In the genomic region with DNA sequence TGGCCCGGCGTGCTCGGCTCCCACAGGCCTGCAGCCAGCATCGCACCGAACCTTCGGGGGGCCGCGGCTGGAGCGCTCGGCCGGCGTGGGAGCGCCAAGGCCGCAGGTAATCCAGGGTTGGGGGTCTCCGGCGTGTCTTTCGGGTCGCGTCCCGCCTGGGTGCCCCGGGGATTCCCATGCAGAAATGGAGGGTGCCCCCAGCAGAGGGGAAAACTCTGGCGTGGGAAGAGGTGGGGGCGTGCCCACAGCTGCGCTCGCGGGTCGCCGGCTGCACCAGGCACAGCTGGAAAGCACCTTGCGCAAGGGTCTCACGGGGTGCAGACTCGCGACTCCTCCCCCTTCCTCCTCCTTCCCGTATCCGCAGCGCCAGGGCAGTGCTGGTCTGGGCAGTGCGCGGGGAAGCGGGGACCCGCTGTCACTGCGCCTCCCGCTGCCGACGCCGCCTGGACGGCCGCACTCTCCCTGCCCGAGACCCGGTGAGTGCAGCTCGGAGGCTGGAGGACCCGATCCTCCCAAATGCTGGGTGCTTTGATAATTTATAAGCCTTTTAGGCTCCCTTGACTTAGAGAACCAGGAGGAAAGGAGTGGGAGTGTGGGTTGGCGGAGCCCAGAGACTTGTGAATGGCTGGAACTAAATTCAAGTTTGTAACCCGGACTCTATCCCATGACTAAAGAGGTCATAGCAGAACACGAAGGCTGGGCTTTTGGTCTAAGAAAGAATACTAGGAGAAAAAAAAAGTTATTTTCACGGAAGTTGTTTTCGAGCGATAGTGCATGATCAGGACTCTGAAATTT, we compare ENCODE assay signal across 1 cellular context.
TF ChIP-seq lines count a peak whose summit lies in the region.

No MANE protein-coding gene starts in this region.

TF ChIP-seq in K562, 482 proteins besides CTCF, POLR2A, EP300 and RAD21 (continued from another document and continues in another):
- TF ChIP-seq MGA (IDR thresholded peaks at IDR 0.05), result no peak
- no peak for TF ChIP-seq MEF2D (tag; conservative IDR thresholded peaks at IDR 0.05; ENCODE audit: low read depth)
- TF ChIP-seq BHLHE40 (IDR thresholded peaks at IDR 0.05; ENCODE audit: low read length), result peak; percentile 51; the same call in 1 of the 2 replicates
- 0 out of 2 replicates have a peak, but pooled peaks have one; percentile 18 for TF ChIP-seq GATAD2B (IDR thresholded peaks at IDR 0.05; ENCODE audit: borderline replicate concordance)
- peak; percentile 46; the same call in 1 of the 2 replicates for TF ChIP-seq FOXP1 (CRISPR knock-in tag; IDR thresholded peaks at IDR 0.05)
- peak; percentile 54; the same call in 1 of the 2 replicates for TF ChIP-seq MYNN (IDR thresholded peaks at IDR 0.05)
- no peak for TF ChIP-seq MYNN (CRISPR knock-in tag; IDR thresholded peaks at IDR 0.05)
- no peak for TF ChIP-seq BRF2 (IDR thresholded peaks at IDR 0.05; ENCODE audit: borderline replicate concordance, insufficient read depth, insufficient read length)
- peak; percentile 71; the same call in 1 of the 2 replicates for TF ChIP-seq PHF8 (IDR thresholded peaks at IDR 0.05; ENCODE audit: borderline replicate concordance, low read length)
- TF ChIP-seq ZKSCAN1 (IDR thresholded peaks at IDR 0.05; ENCODE audit: low read depth, low read length), result no peak
- 0 out of 2 replicates have a peak, but pooled peaks have one; percentile 37 for TF ChIP-seq FOSL1 (tag; conservative IDR thresholded peaks at IDR 0.05)
- peak; percentile 67 to 72; a peak in 3 of 4 replicates for TF ChIP-seq SIN3A (IDR thresholded peaks at IDR 0.05; ENCODE audit: borderline replicate concordance in 2 of 2, control insufficient read depth in 1 of 2, low read depth in 2 of 2, low read length in 2 of 2)
- no peak; the same call in 1 of the 2 replicates for TF ChIP-seq L3MBTL2 (IDR thresholded peaks at IDR 0.05)
- no peak for TF ChIP-seq CBX8 (IDR thresholded peaks at IDR 0.05; ENCODE audit: borderline replicate concordance, extremely low read depth, low read depth, low read length, poor library complexity, severe bottlenecking)
- peak; percentile 35; the same call in 1 of the 2 replicates for TF ChIP-seq POLR2AphosphoS5 (IDR thresholded peaks at IDR 0.05; ENCODE audit: control insufficient read depth, insufficient read depth, low read depth, low read length)
- TF ChIP-seq KDM5B (IDR thresholded peaks at IDR 0.05; ENCODE audit: insufficient replicate concordance, low read depth, low read length), result peak; percentile 60
- TF ChIP-seq CBFA2T3 (IDR thresholded peaks at IDR 0.05), result peak; percentile 45
- TF ChIP-seq NFE2 (IDR thresholded peaks at IDR 0.05; ENCODE audit: low read depth), result no peak
- TF ChIP-seq KAT7 (CRISPR knock-in tag; IDR thresholded peaks at IDR 0.05; ENCODE audit: borderline replicate concordance), result peak; percentile 63; the same call in 1 of the 2 replicates
- TF ChIP-seq SIRT6 (IDR thresholded peaks at IDR 0.05; ENCODE audit: low read depth, low read length), result no peak
- TF ChIP-seq BCOR (IDR thresholded peaks at IDR 0.05), result no peak
- TF ChIP-seq ARID1B (IDR thresholded peaks at IDR 0.05), result 0 out of 2 replicates have a peak, but pooled peaks have one; percentile 7
- peak; percentile 25; the same call in 1 of the 2 replicates for TF ChIP-seq SP1 (CRISPR knock-in tag; IDR thresholded peaks at IDR 0.05)
- TF ChIP-seq, protein P1, sequence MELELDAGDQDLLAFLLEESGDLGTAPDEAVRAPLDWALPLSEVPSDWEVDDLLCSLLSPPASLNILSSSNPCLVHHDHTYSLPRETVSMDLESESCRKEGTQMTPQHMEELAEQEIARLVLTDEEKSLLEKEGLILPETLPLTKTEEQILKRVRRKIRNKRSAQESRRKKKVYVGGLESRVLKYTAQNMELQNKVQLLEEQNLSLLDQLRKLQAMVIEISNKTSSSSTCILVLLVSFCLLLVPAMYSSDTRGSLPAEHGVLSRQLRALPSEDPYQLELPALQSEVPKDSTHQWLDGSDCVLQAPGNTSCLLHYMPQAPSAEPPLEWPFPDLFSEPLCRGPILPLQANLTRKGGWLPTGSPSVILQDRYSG (tag; conservative IDR thresholded peaks at IDR 0.05; ENCODE audit: low read depth), result no peak
- no peak for TF ChIP-seq ESRRB (CRISPR knock-in tag; IDR thresholded peaks at IDR 0.05; ENCODE audit: borderline replicate concordance)
- peak; percentile 91; the same call in 1 of the 2 replicates for TF ChIP-seq AFF4 (CRISPR knock-in tag; IDR thresholded peaks at IDR 0.05)
- no peak for TF ChIP-seq ZNF280A (IDR thresholded peaks at IDR 0.05; ENCODE audit: low read depth, partially characterized antibody)
- peak in 1 of 2 experiments; percentile 37; a peak in 2 of 4 replicates for TF ChIP-seq TRIM24 (IDR thresholded peaks at IDR 0.05)
- TF ChIP-seq ETV5 (CRISPR knock-in tag; IDR thresholded peaks at IDR 0.05; ENCODE audit: low read depth), result 0 out of 2 replicates have a peak, but pooled peaks have one; percentile 19
- TF ChIP-seq ZNF12 (CRISPR knock-in tag; IDR thresholded peaks at IDR 0.05), result 0 out of 2 replicates have a peak, but pooled peaks have one; percentile 41
- peak; percentile 45 for TF ChIP-seq ZBTB7A (IDR thresholded peaks at IDR 0.05; ENCODE audit: borderline replicate concordance, control insufficient read depth, low read depth, low read length)
- TF ChIP-seq, protein P2, sequence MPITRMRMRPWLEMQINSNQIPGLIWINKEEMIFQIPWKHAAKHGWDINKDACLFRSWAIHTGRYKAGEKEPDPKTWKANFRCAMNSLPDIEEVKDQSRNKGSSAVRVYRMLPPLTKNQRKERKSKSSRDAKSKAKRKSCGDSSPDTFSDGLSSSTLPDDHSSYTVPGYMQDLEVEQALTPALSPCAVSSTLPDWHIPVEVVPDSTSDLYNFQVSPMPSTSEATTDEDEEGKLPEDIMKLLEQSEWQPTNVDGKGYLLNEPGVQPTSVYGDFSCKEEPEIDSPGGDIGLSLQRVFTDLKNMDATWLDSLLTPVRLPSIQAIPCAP (CRISPR knock-in tag; IDR thresholded peaks at IDR 0.05; ENCODE audit: borderline replicate concordance), result 0 out of 2 replicates have a peak, but pooled peaks have one; percentile 10
